In the genomic region with DNA sequence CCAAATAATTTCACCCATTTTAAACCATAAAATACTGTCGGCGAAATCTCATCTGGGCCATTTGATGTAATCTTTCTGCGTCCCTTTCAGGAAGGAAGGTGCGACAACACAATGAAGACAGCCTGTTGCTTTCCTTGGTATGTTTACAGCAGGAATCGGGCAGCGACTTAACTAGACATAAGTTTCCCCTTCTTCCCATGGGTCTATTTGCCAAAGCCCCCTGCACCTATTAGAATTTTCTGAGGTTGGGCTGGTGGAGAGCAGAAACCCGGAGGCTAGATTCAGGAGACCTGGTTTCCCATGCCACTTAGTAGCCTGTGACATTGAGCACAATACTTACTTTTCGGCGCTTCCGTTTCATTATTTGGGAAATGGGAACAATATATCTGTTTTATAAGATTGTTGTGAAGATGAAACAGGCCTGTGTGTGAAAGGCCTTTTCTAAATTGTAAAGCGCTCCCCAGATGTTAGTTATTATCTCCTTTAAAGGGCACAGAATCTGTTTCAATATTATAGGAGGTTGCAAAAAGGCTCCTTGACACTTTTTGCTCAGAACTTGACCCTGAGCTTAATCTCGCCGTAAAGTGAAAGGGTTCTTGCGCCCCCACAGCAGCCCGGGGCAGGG, we compare ENCODE assay signal across 9 cellular contexts. TPM values are rescaled to one million over a fixed set of nuclear protein-coding genes. Genes with fewer than 3 reads are reported as not detected.
DNase-seq lines count a peak whose midpoint lies in the region; ATAC-seq, FAIRE-seq and TF ChIP-seq lines count a peak whose summit lies in the region.
"Had no signal": no experiment of that assay in that cellular context is flagged by ENCODE, and none has a peak within 500 bp of the region (broad histone marks: within the 10 kb centered on the region; RNA-seq: fewer than 3 reads in every experiment).

No MANE protein-coding gene starts in this region.

- peak; percentile 8 for DNase-seq in activated naive CD4-positive, alpha-beta T cell treated with anti-CD3 and anti-CD28 coated beads for 36 hours
- DNase-seq in activated naive CD4-positive, alpha-beta T cell (lab: John Stamatoyannopoulos, UW): no peak
- DNase-seq in activated T-cell treated with anti-CD3 and anti-CD28 coated beads, Interleukin-2, amount 50 U/mL, for 48 hours: peak; percentile 26 to 38
- DNase-seq in right cardiac atrium (no peak), GM12892 (ENCODE audit: insufficient read length) (no peak), NCI-H1930 (lab: John Stamatoyannopoulos, UW) (no peak)

- ATAC-seq in right cardiac atrium (no peak), GM18909 (IDR thresholded peaks at IDR 0.05; ENCODE audit: poor library complexity, unreplicated experiment) (no peak)

- no peaks in the 10 kb centered on the region for H3K4me1 ChIP-seq in right cardiac atrium (ENCODE audit: control insufficient read depth, insufficient read depth, low read length)

- intact Hi-C loops in activated naive CD4-positive, alpha-beta T cell treated with anti-CD3 and anti-CD28 coated beads for 36 hours (cut with micrococcal nuclease): loop anchor here (1.0 to 2.0 kb wide), 2 partner anchors 286 to 489 kb away; a partner anchor contains a TSS
- intact Hi-C loops in right cardiac atrium (cut with DNase I): loop anchor here in 1 of 4 donors (5.0 kb wide), 1 partner anchor 163 kb away; no protein-coding TSS in a partner anchor

- FAIRE-seq in GM12892 (lab: Jason Lieb, UNC): no peak
- FAIRE-seq: colon had no signal

- H3K4me3 Mint-ChIP-seq in activated naive CD4-positive, alpha-beta T cell treated with anti-CD3 and anti-CD28 coated beads for 36 hours: peak overlapping the region; percentile 76

- 8% methylated on average over 15 of the region's 15 CpGs for WGBS in right cardiac atrium

- H3K4me3 ChIP-seq in right cardiac atrium (ENCODE audit: low read length): peak overlapping the region; percentile 85
- H3K4me3 ChIP-seq in skin epidermis: peak overlapping the region; percentile 81 to 93 (median 87)

- H3K27ac ChIP-seq in right cardiac atrium (ENCODE audit: low read length) (peak overlapping the region; percentile 44), skin epidermis (peak overlapping the region; percentile 41 to 99 (median 98))

- H3K9me3 ChIP-seq in right cardiac atrium (ENCODE audit: control insufficient read depth, low read length): no peaks in the 10 kb centered on the region

- H3K36me3 Mint-ChIP-seq in activated naive CD4-positive, alpha-beta T cell treated with anti-CD3 and anti-CD28 coated beads for 36 hours (ENCODE audit: low read depth): peaks cover 2% of the 10 kb centered on the region

- H3K9me3 Mint-ChIP-seq in activated naive CD4-positive, alpha-beta T cell treated with anti-CD3 and anti-CD28 coated beads for 36 hours: no peaks in the 10 kb centered on the region

- TF ChIP-seq POLR2A in GM12892 (IDR thresholded peaks at IDR 0.05; ENCODE audit: low read depth, low read length): no peak; the same call in 1 of the 2 replicates

- no peaks in the 10 kb centered on the region for H3K27me3 Mint-ChIP-seq in activated naive CD4-positive, alpha-beta T cell treated with anti-CD3 and anti-CD28 coated beads for 36 hours (ENCODE audit: low read depth)

- H3K4me1 Mint-ChIP-seq in activated naive CD4-positive, alpha-beta T cell treated with anti-CD3 and anti-CD28 coated beads for 36 hours (ENCODE audit: low read depth): peaks cover 33% of the 10 kb centered on the region

- H3K27ac Mint-ChIP-seq in activated naive CD4-positive, alpha-beta T cell treated with anti-CD3 and anti-CD28 coated beads for 36 hours: peak overlapping the region; percentile 71

- no peaks in the 10 kb centered on the region for H3K27me3 ChIP-seq in right cardiac atrium (ENCODE audit: control insufficient read depth, insufficient read depth)

- CTCF ChIA-PET in activated naive CD4-positive, alpha-beta T cell treated with anti-CD3 and anti-CD28 coated beads for 36 hours (lab: Charles Lee): interaction anchor here (0.8 to 3.0 kb wide), 14 partner anchors 11 to 286 kb away, joined by 3 to 24 read pairs (median 5); no protein-coding TSS in a partner anchor

RNA-seq across cellular contexts. Expression of a gene that starts 0.6 kb away (rescaled TPM):
- 10 to 100 TPM; 46.6 to 50.6 TPM for total RNA-seq in activated naive CD4-positive, alpha-beta T cell treated with anti-CD3 and anti-CD28 coated beads for 36 hours
- total RNA-seq in right cardiac atrium: 10 to 100 TPM; 76.6 to 86.6 (median 84.1) TPM
- polyA plus RNA-seq in right cardiac atrium: 63.4 TPM
- 27.9 TPM for polyA plus RNA-seq in GM12892 (2012; ENCODE audit: missing spikeins)

RNA-seq across cellular contexts. Expression of a gene that starts 42.0 kb away (rescaled TPM):
- under 1 TPM in 1 of 2 experiments, not detected in 1; 0.44 TPM for total RNA-seq in activated naive CD4-positive, alpha-beta T cell treated with anti-CD3 and anti-CD28 coated beads for 36 hours
- 1 to 10 TPM in 1 of 4 donors, under 1 TPM in 1, not detected in 2; 0.97 to 2.3 TPM for total RNA-seq in right cardiac atrium
- polyA plus RNA-seq in right cardiac atrium: 0.18 TPM
- not detected for polyA plus RNA-seq in GM12892 (2012; ENCODE audit: missing spikeins)

Comparison
In these comparisons a context has a peak if more than half of its experiments do, and no peak if none do; other contexts are left out.
1. DNase-seq: peak in activated naive CD4-positive, alpha-beta T cell treated with anti-CD3 and anti-CD28 coated beads for 36 hours (single experiment) and activated T-cell treated with anti-CD3 and anti-CD28 coated beads, Interleukin-2, amount 50 U/mL, for 48 hours (2 of 2); none in activated naive CD4-positive, alpha-beta T cell (0 of 4), right cardiac atrium (0 of 3), GM12892 (single experiment) and NCI-H1930 (0 of 2).